1 cellular context compared by ENCODE assay signal in the genomic region with DNA sequence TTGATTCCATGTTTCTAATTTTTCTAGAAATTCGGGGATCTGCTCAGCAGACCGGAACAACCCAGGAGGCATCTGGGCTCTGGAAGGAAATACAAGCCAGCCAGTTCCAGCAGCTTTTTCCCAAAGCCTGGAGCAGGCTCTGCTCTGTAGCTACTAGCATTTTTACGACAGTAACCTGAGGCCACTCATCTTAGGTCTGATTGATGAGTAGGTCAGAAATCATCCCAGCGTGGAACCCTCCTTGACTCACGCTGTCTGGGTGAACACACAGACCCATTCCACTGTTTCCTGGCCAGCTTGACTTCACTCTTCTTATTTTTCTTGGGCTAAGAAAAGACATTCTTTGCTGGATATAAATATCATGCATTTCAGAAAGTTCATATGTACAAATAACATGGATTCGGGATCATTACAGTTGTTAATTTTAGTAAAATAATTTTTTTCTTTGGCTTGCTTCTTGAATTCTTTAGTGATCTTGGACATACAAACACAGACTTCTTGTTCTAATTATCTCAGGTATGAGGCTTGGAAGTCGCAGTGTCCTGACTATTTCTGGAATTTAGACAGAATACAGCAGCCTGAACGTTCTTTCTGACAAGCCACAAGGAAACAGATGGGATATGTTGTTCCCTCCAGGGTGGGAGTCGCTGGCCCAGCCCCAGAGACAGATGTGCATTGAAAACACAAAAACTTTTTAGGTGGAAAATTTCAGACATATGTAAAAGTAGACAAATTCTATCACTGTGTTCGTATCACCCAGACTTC.
TF ChIP-seq lines count a peak whose summit lies in the region.

No MANE protein-coding gene starts in this region.

TF ChIP-seq in H1, 55 proteins besides CTCF, POLR2A, EP300 and RAD21 (continued from another document):
- TF ChIP-seq, protein P1, sequence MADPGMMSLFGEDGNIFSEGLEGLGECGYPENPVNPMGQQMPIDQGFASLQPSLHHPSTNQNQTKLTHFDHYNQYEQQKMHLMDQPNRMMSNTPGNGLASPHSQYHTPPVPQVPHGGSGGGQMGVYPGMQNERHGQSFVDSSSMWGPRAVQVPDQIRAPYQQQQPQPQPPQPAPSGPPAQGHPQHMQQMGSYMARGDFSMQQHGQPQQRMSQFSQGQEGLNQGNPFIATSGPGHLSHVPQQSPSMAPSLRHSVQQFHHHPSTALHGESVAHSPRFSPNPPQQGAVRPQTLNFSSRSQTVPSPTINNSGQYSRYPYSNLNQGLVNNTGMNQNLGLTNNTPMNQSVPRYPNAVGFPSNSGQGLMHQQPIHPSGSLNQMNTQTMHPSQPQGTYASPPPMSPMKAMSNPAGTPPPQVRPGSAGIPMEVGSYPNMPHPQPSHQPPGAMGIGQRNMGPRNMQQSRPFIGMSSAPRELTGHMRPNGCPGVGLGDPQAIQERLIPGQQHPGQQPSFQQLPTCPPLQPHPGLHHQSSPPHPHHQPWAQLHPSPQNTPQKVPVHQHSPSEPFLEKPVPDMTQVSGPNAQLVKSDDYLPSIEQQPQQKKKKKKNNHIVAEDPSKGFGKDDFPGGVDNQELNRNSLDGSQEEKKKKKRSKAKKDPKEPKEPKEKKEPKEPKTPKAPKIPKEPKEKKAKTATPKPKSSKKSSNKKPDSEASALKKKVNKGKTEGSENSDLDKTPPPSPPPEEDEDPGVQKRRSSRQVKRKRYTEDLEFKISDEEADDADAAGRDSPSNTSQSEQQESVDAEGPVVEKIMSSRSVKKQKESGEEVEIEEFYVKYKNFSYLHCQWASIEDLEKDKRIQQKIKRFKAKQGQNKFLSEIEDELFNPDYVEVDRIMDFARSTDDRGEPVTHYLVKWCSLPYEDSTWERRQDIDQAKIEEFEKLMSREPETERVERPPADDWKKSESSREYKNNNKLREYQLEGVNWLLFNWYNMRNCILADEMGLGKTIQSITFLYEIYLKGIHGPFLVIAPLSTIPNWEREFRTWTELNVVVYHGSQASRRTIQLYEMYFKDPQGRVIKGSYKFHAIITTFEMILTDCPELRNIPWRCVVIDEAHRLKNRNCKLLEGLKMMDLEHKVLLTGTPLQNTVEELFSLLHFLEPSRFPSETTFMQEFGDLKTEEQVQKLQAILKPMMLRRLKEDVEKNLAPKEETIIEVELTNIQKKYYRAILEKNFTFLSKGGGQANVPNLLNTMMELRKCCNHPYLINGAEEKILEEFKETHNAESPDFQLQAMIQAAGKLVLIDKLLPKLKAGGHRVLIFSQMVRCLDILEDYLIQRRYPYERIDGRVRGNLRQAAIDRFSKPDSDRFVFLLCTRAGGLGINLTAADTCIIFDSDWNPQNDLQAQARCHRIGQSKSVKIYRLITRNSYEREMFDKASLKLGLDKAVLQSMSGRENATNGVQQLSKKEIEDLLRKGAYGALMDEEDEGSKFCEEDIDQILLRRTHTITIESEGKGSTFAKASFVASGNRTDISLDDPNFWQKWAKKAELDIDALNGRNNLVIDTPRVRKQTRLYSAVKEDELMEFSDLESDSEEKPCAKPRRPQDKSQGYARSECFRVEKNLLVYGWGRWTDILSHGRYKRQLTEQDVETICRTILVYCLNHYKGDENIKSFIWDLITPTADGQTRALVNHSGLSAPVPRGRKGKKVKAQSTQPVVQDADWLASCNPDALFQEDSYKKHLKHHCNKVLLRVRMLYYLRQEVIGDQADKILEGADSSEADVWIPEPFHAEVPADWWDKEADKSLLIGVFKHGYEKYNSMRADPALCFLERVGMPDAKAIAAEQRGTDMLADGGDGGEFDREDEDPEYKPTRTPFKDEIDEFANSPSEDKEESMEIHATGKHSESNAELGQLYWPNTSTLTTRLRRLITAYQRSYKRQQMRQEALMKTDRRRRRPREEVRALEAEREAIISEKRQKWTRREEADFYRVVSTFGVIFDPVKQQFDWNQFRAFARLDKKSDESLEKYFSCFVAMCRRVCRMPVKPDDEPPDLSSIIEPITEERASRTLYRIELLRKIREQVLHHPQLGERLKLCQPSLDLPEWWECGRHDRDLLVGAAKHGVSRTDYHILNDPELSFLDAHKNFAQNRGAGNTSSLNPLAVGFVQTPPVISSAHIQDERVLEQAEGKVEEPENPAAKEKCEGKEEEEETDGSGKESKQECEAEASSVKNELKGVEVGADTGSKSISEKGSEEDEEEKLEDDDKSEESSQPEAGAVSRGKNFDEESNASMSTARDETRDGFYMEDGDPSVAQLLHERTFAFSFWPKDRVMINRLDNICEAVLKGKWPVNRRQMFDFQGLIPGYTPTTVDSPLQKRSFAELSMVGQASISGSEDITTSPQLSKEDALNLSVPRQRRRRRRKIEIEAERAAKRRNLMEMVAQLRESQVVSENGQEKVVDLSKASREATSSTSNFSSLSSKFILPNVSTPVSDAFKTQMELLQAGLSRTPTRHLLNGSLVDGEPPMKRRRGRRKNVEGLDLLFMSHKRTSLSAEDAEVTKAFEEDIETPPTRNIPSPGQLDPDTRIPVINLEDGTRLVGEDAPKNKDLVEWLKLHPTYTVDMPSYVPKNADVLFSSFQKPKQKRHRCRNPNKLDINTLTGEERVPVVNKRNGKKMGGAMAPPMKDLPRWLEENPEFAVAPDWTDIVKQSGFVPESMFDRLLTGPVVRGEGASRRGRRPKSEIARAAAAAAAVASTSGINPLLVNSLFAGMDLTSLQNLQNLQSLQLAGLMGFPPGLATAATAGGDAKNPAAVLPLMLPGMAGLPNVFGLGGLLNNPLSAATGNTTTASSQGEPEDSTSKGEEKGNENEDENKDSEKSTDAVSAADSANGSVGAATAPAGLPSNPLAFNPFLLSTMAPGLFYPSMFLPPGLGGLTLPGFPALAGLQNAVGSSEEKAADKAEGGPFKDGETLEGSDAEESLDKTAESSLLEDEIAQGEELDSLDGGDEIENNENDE (IDR thresholded peaks at IDR 0.05; ENCODE audit: insufficient replicate concordance, low read length): no peak
- TF ChIP-seq JUND (IDR thresholded peaks at IDR 0.05; ENCODE audit: low read length): no peak
- TF ChIP-seq FOSL1 (IDR thresholded peaks at IDR 0.05; ENCODE audit: insufficient read depth, low read depth, low read length): no peak
- TF ChIP-seq RBBP5 (IDR thresholded peaks at IDR 0.05; ENCODE audit: borderline replicate concordance, low read depth, low read length): no peak
- no peak for TF ChIP-seq GABPA (IDR thresholded peaks at IDR 0.05; ENCODE audit: borderline replicate concordance, insufficient read depth, low read length)
